In genomic region chr20:13348301-13349239, GRCh38 we compare ENCODE assay signal across 2 cellular contexts.
TF ChIP-seq lines count a peak whose summit lies in the region.

No MANE protein-coding gene starts in this region.

TF ChIP-seq in SK-N-SH, 30 proteins besides CTCF, POLR2A, EP300 and RAD21 (continued from another document):
- TF ChIP-seq IRF3 (IDR thresholded peaks at IDR 0.05; ENCODE audit: low read depth, low read length) = no peak
- TF ChIP-seq PBX3 (IDR thresholded peaks at IDR 0.05) = no peak
- TF ChIP-seq RFX5 (IDR thresholded peaks at IDR 0.05; ENCODE audit: low read length) = no peak
- TF ChIP-seq ZBTB33 (IDR thresholded peaks at IDR 0.05; ENCODE audit: borderline replicate concordance, low read depth) = no peak
- no peak for TF ChIP-seq EZH2phosphoT487 (IDR thresholded peaks at IDR 0.05; ENCODE audit: borderline replicate concordance, low read depth)
- no peak for TF ChIP-seq SMC3 (IDR thresholded peaks at IDR 0.05; ENCODE audit: low read depth, low read length)
- no peak for TF ChIP-seq USF2 (IDR thresholded peaks at IDR 0.05; ENCODE audit: borderline replicate concordance, low read depth, low read length)
- no peak for TF ChIP-seq MEF2A (IDR thresholded peaks at IDR 0.05; ENCODE audit: borderline replicate concordance, low read depth)
- no peak for TF ChIP-seq YY1 (IDR thresholded peaks at IDR 0.05; ENCODE audit: low read depth)
- TF ChIP-seq NFIC (IDR thresholded peaks at IDR 0.05; ENCODE audit: borderline replicate concordance) = no peak
- TF ChIP-seq USF1 (IDR thresholded peaks at IDR 0.05; ENCODE audit: borderline replicate concordance, low read depth) = no peak
- no peak for TF ChIP-seq ELF1 (IDR thresholded peaks at IDR 0.05)

TF ChIP-seq in SK-N-SH treated with all-trans-retinoic acid at 6 μM for 48 hours, 23 proteins besides CTCF, POLR2A, EP300 and RAD21 (continued from another document):
- no peak for TF ChIP-seq ESRRG (CRISPR knock-in tag; IDR thresholded peaks at IDR 0.05)
- TF ChIP-seq BACH2 (CRISPR knock-in tag; IDR thresholded peaks at IDR 0.05; ENCODE audit: borderline replicate concordance) = no peak
TF ChIP-seq in SK-N-SH treated with all-trans-retinoic acid at 6 μM for 48 hours: peak in this region for 0.
